Comparison of ENCODE assay signal across 8 cellular contexts in genomic region chr10:14878266-14879054, GRCh38. TPM values are rescaled to one million over a fixed set of nuclear protein-coding genes. Genes with fewer than 3 reads are reported as not detected.
DNase-seq lines count a peak whose midpoint lies in the region; ATAC-seq and TF ChIP-seq lines count a peak whose summit lies in the region.

Gene SUV39H2, plus strand, starts transcription at chr10:14878866. Its CDS starts 23 bp downstream, at chr10:14878889.

- H3K4me3 ChIP-seq in BJ (ENCODE audit: low read depth, low read length) (peak within 1 kb of the TSS; percentile 97), choroid plexus epithelial cell (ENCODE audit: low read depth, low read length) (peak within 1 kb of the TSS; percentile 92)

- no peaks in the 10 kb centered on the region for H3K27me3 ChIP-seq in BJ (ENCODE audit: control insufficient read depth, insufficient read depth, low read length)

- CTCF ChIA-PET in BJ (lab: Yijun Ruan, JAX): interaction anchor here (0.7 to 1.5 kb wide), 3 partner anchors 11 to 373 kb away, joined by 3 read pairs; no protein-coding TSS in a partner anchor

- H3K36me3 ChIP-seq in BJ (ENCODE audit: control insufficient read depth, insufficient read depth, low read length): no peaks in the 10 kb centered on the region

- ATAC-seq in GM19324 (IDR thresholded peaks at IDR 0.05; ENCODE audit: low FRiP score, unreplicated experiment) (peak; percentile 96), HG03460 (IDR thresholded peaks at IDR 0.05; ENCODE audit: unreplicated experiment) (peak; percentile 85)

- POLR2A ChIA-PET in BJ (lab: Charles Lee): no interaction called here

- TF ChIP-seq CTCF in BJ (IDR thresholded peaks at IDR 0.05; ENCODE audit: insufficient read depth, low read depth, low read length): 0 out of 2 replicates have a peak, but pooled peaks have one; percentile 9
- TF ChIP-seq CTCF in choroid plexus epithelial cell (conservative IDR thresholded peaks at IDR 0.05; ENCODE audit: low read depth, low read length): peak; percentile 7

- DNase-seq in BJ (ENCODE audit: low read depth) (peak; percentile 69), NCI-H524 treated with DMSO at 0.1 percent for 48 hours (lab: John Stamatoyannopoulos, UW) (peak; percentile 1), choroid plexus epithelial cell (ENCODE audit: low read depth) (peak; percentile 97), kidney tubule cell (ENCODE audit: low spot score) (peak; percentile 96)
- DNase-seq in activated CD4-positive, alpha-beta T cell treated with anti-CD3 and anti-CD28 coated beads for 4 hours: peak; percentile 89 to 92
- peak; percentile 78 to 84 for DNase-seq in stimulated activated CD4-positive, alpha-beta T cell treated with anti-CD3 and anti-CD28 coated beads, Interleukin-1b, Interleukin-23, amount 100 ng/mL, for 1 hour (ENCODE audit: low read depth in 2 of 2)

RNA-seq across cellular contexts. Expression of gene SUV39H2, which starts in this region (rescaled TPM):
- 2.2 and 5.7 TPM in 2 replicates for polyA plus RNA-seq in BJ (2011; rRNA removed)
- polyA minus RNA-seq in BJ (2011; rRNA and poly(A)+ RNA removed): 2.2 and 2.9 TPM in 2 replicates

Comparison
In these comparisons a context has a peak if more than half of its experiments do, and no peak if none do; other contexts are left out.
1. Peak in every context shown above with its lines: DNase-seq, ATAC-seq and H3K4me3 ChIP-seq.
2. DNase-seq: peak in every context shown above with its lines; median percentile 97 in choroid plexus epithelial cell; 96 in kidney tubule cell; 90 in activated CD4-positive, alpha-beta T cell treated with anti-CD3 and anti-CD28 coated beads for 4 hours; 81 in stimulated activated CD4-positive, alpha-beta T cell treated with anti-CD3 and anti-CD28 coated beads, Interleukin-1b, Interleukin-23, amount 100 ng/mL, for 1 hour; 69 in BJ; 1 in NCI-H524 treated with DMSO at 0.1 percent for 48 hours.